23 cellular contexts compared by ENCODE assay signal in genomic region chr22:46721716-46722115, GRCh38. TPM values are rescaled to one million over a fixed set of nuclear protein-coding genes. Genes with fewer than 3 reads are reported as not detected.
A peak's percentile ranks its signal among the peaks of the same experiment; 100 is the strongest.
DNase-seq lines count a peak whose midpoint lies in the region; ATAC-seq and TF ChIP-seq lines count a peak whose summit lies in the region.
"Had no signal": no experiment of that assay in that cellular context is flagged by ENCODE, and none has a peak within 500 bp of the region (broad histone marks: within the 10 kb centered on the region; RNA-seq: fewer than 3 reads in every experiment).

No MANE protein-coding gene starts in this region.

- peaks cover 17% of the 10 kb centered on the region for H3K79me1 ChIP-seq in neuronal stem cell (ENCODE audit: low read depth, low read length)

- H4K8ac ChIP-seq in neuronal stem cell (ENCODE audit: low read depth, low read length) = no peak overlapping the region

- TF ChIP-seq CTCF in epithelial cell of esophagus (IDR thresholded peaks at IDR 0.05; ENCODE audit: insufficient read depth, low read depth, low read length, missing control alignments) = no peak

- H2AK5ac ChIP-seq in neuronal stem cell (ENCODE audit: low read depth, low read length) = no peak overlapping the region

- peaks cover 5% of the 10 kb centered on the region for H3K36me3 ChIP-seq in H7 (replicated peaks; ENCODE audit: control insufficient read depth, insufficient read depth, low read length)
- peaks cover 20 to 76% of the 10 kb centered on the region in 2 donors for H3K36me3 ChIP-seq in neuronal stem cell (replicated peaks in 1 of 2; ENCODE audit: control insufficient read depth in 2 of 2, insufficient read depth in 2 of 2, low read length in 2 of 2)

- H3K14ac ChIP-seq in neuronal stem cell (ENCODE audit: low read length) = peak overlapping the region; percentile 97

- H2BK5ac ChIP-seq in neuronal stem cell (ENCODE audit: low read length) = no peak overlapping the region

- H3K9me3 ChIP-seq in neuronal stem cell (replicated peaks in 1 of 2; ENCODE audit: control insufficient read depth in 2 of 2, insufficient read depth in 1 of 2, low read depth in 1 of 2, low read length in 2 of 2) = no peaks in the 10 kb centered on the region
- H3K9me3 ChIP-seq: adrenal gland, heart right ventricle, left lung, thoracic aorta had no signal

- no peak overlapping the region for H2AFZ ChIP-seq in neuronal stem cell (ENCODE audit: low read length)

- no peak overlapping the region for H4K91ac ChIP-seq in neuronal stem cell (ENCODE audit: low read depth, low read length, poor library complexity)

- no peak overlapping the region for H3K9ac ChIP-seq in neuronal stem cell (ENCODE audit: low read depth, low read length, poor library complexity)

- no peaks in the 10 kb centered on the region for H3K4me1 ChIP-seq in neuronal stem cell (ENCODE audit: control insufficient read depth in 2 of 2, insufficient read depth in 1 of 2, low read depth in 1 of 2, low read length in 2 of 2)
- H3K4me1 ChIP-seq: adrenal gland, left lung had no signal

- ATAC-seq in HG02885 (IDR thresholded peaks at IDR 0.05; ENCODE audit: poor library complexity, unreplicated experiment) = no peak
- ATAC-seq in HG02884 (IDR thresholded peaks at IDR 0.05; ENCODE audit: unreplicated experiment) = no peak
- ATAC-seq: left lung, WTC11 had no signal

- H3K4me3 ChIP-seq in H7 (ENCODE audit: insufficient read depth, low read depth, low read length) (no peak overlapping the region), epithelial cell of esophagus (ENCODE audit: low read length) (no peak overlapping the region), neuronal stem cell (ENCODE audit: low read length in 2 of 2) (no peak overlapping the region)
- H3K4me3 ChIP-seq: adrenal gland, coronary artery, heart right ventricle, left lung, SK-N-MC, thoracic aorta had no signal

- H3K27me3 ChIP-seq in H7 (ENCODE audit: control insufficient read depth, insufficient read depth, low read length) = no peaks in the 10 kb centered on the region
- H3K27me3 ChIP-seq in neuronal stem cell (ENCODE audit: control insufficient read depth in 3 of 3, insufficient read depth in 3 of 3, low read depth in 1 of 3, low read length in 3 of 3) = no peaks in the 10 kb centered on the region
- H3K27me3 ChIP-seq: adrenal gland, brain microvascular endothelial cell, heart right ventricle, left lung had no signal

- peak overlapping the region; percentile 11 for H3K23ac ChIP-seq in neuronal stem cell (ENCODE audit: low read depth, low read length, poor library complexity)

- no peak overlapping the region for H3K27ac ChIP-seq in neuronal stem cell (replicated peaks; ENCODE audit: low read length)
- H3K27ac ChIP-seq: 22Rv1, adrenal gland, brain microvascular endothelial cell, coronary artery, heart right ventricle, left lung, SK-N-MC, thoracic aorta had no signal

- H3K18ac ChIP-seq in neuronal stem cell (ENCODE audit: low read length) = no peak overlapping the region

- H3K4ac ChIP-seq in neuronal stem cell (ENCODE audit: low read length) = no peak overlapping the region

- no peak overlapping the region for H3K4me2 ChIP-seq in neuronal stem cell (ENCODE audit: insufficient read depth, low read length, poor library complexity, severe bottlenecking)

- no CpG with 5 or more reads among the region's 8 CpGs for WGBS in neuronal stem cell (ENCODE audit: extremely low coverage in 2 of 2, insufficient read length in 2 of 2, insufficient replicate concordance in 1 of 2), 2 donors

- no peak overlapping the region for H2BK15ac ChIP-seq in neuronal stem cell (ENCODE audit: low read length)

- no peak overlapping the region for H2BK12ac ChIP-seq in neuronal stem cell (ENCODE audit: low read length)

- no peak overlapping the region for H2BK120ac ChIP-seq in neuronal stem cell (ENCODE audit: low read depth, low read length)

- DNase-seq in NCI-H1417 (lab: John Stamatoyannopoulos, UW) (peak in 2 of 3 experiments; percentile 15 to 34), NCI-H1417 treated with DMSO at 0.1 percent for 48 hours (lab: John Stamatoyannopoulos, UW) (no peak), H7 (peak; percentile 38), epithelial cell of esophagus (ENCODE audit: low read depth) (peak; percentile 56), neuronal stem cell (ENCODE audit: low spot score) (no peak), T-helper 2 cell (no peak)
- DNase-seq: activated CD4-positive, alpha-beta T cell treated with anti-CD3 and anti-CD28 coated beads, Interleukin-2, amount 50 U/mL, for 48 hours; activated effector memory CD4-positive, alpha-beta T cell treated with Interleukin-2 at 50 U/mL for 16 hours; adrenal gland; brain microvascular endothelial cell; heart right ventricle; left lung; NCI-H1105 treated with DMSO at 0.1 percent for 48 hours; stimulated activated CD4-positive, alpha-beta T cell treated with anti-CD3 and anti-CD28 coated beads, Interleukin-2, amount 100 ng/mL, for 48 hours; stimulated activated naive CD4-positive, alpha-beta T cell; T1000 had no signal

RNA-seq across cellular contexts. Expression of gene CERK, which starts 16.3 kb away (rescaled TPM):
- 54.8 and 57.2 TPM in 2 replicates for total RNA-seq in H7 (2014; rRNA removed; shearing (Covaris generic))
- 50.9 TPM for polyA plus RNA-seq in neuronal stem cell (2013, experiment 1 of 2)
- polyA plus RNA-seq in neuronal stem cell (2013, experiment 2 of 2) = 51.4 TPM

RNA-seq across cellular contexts. Expression of gene TBC1D22A, which starts 40.7 kb away (rescaled TPM):
- 8.2 and 9.7 TPM in 2 replicates for total RNA-seq in H7 (2014; rRNA removed; shearing (Covaris generic))
- 10.2 TPM for polyA plus RNA-seq in neuronal stem cell (2013, experiment 1 of 2)
- 10.6 TPM for polyA plus RNA-seq in neuronal stem cell (2013, experiment 2 of 2)

Comparison
In these comparisons a context has a peak if more than half of its experiments do, and no peak if none do; other contexts are left out.
1. DNase-seq: peak in NCI-H1417 (2 of 3), H7 (single experiment) and epithelial cell of esophagus (single experiment); none in NCI-H1417 treated with DMSO at 0.1 percent for 48 hours (single experiment), neuronal stem cell (single experiment) and T-helper 2 cell (0 of 5).